Comparison of ENCODE assay signal across 1 cellular context in genomic region chr1:77378723-77379533, GRCh38.
TF ChIP-seq lines count a peak whose summit lies in the region.

No MANE protein-coding gene starts in this region.

TF ChIP-seq in H1, 55 proteins besides CTCF, POLR2A, EP300 and RAD21 (continued from another document):
- TF ChIP-seq E2F6 (IDR thresholded peaks at IDR 0.05) (no peak), CTBP2 (IDR thresholded peaks at IDR 0.05; ENCODE audit: borderline replicate concordance, insufficient read depth, insufficient read length, low read length) (no peak), ASH2L (IDR thresholded peaks at IDR 0.05; ENCODE audit: low read length) (no peak), NANOG (IDR thresholded peaks at IDR 0.05; ENCODE audit: insufficient read depth, low read depth, low read length, poor library complexity, severe bottlenecking) (no peak), TAF7 (optimal IDR thresholded peaks at IDR 0.05; ENCODE audit: borderline replicate concordance, low read depth, low read length) (no peak), EGR1 (IDR thresholded peaks at IDR 0.05; ENCODE audit: borderline replicate concordance, low read depth, low read length) (no peak), KDM4A (IDR thresholded peaks at IDR 0.05; ENCODE audit: low read depth, low read length, severe bottlenecking) (no peak), HDAC2 (IDR thresholded peaks at IDR 0.05; ENCODE audit: borderline replicate concordance in 1 of 2, low read depth in 2 of 2, low read length in 2 of 2) (no peak), FOSL1 (IDR thresholded peaks at IDR 0.05; ENCODE audit: insufficient read depth, low read depth, low read length) (no peak)
